In genomic region chr12:121142171-121142950, GRCh38 we compare ENCODE assay signal across 30 cellular contexts. TPM values are rescaled to one million over a fixed set of nuclear protein-coding genes. Genes with fewer than 3 reads are reported as not detected.
"Had no signal": no experiment of that assay in that cellular context is flagged by ENCODE, and none has a peak within 500 bp of the region (broad histone marks: within the 10 kb centered on the region; RNA-seq: fewer than 3 reads in every experiment).

No MANE protein-coding gene starts in this region.

- H3K4me3 Mint-ChIP-seq: activated B cell treated with CpG ODN at 0.5 μM for 24 hours; activated CD4-positive, alpha-beta memory T cell treated with anti-CD3 and anti-CD28 coated beads for 36 hours; activated naive CD8-positive, alpha-beta T cell treated with anti-CD3 and anti-CD28 coated beads for 36 hours; activated T-cell treated with anti-CD3 and anti-CD28 coated beads, Interleukin-2, amount 50 U/mL, for 4 hours; effector memory CD8-positive, alpha-beta T cell; stimulated activated naive CD8-positive, alpha-beta T cell treated with anti-CD3 and anti-CD28 coated beads, Interleukin-15, Interleukin-2, amounts not matched to agents 100 ng/mL and 50 ng/mL, for 24 hours; T-helper 2 cell treated with Interferon-gamma antibody and Interleukin-4, amounts not matched to agents 5 μg/mL and 100 μg/mL, for 36 hours; type B pancreatic cell had no signal

- H3K4me3 ChIP-seq: coronary artery, gastroesophageal sphincter, hepatocyte, mucosa of descending colon, pancreas, prostate gland, uterus had no signal

- H3K9me3 ChIP-seq: gastroesophageal sphincter, mucosa of descending colon, pancreas, prostate gland, uterus had no signal

- ATAC-seq: activated T-cell treated with anti-CD3 and anti-CD28 coated beads, Interleukin-2, amount 50 U/mL, for 4 hours; effector memory CD8-positive, alpha-beta T cell; gastroesophageal sphincter; left cardiac atrium; left ventricle myocardium superior; mucosa of descending colon; pancreas; SK-N-SH treated with all-trans-retinoic acid at 6 μM for 48 hours had no signal

- H2AFZ ChIP-seq: hepatocyte had no signal

- H3K27ac ChIP-seq: brain microvascular endothelial cell, coronary artery, gastroesophageal sphincter, hepatocyte, pancreas, prostate gland, uterus had no signal

- H3K27me3 ChIP-seq: brain microvascular endothelial cell, gastroesophageal sphincter, hepatocyte, pancreas, uterus had no signal

- FAIRE-seq: astrocyte, keratinocyte, pancreas had no signal

- H3K4me1 ChIP-seq: gastroesophageal sphincter, prostate gland, uterus had no signal

- H3K27me3 Mint-ChIP-seq: activated B cell treated with CpG ODN at 0.5 μM for 24 hours; activated CD4-positive, alpha-beta memory T cell treated with anti-CD3 and anti-CD28 coated beads for 36 hours; activated naive CD8-positive, alpha-beta T cell treated with anti-CD3 and anti-CD28 coated beads for 36 hours; effector memory CD8-positive, alpha-beta T cell; stimulated activated naive CD8-positive, alpha-beta T cell treated with anti-CD3 and anti-CD28 coated beads, Interleukin-15, Interleukin-2, amounts not matched to agents 100 ng/mL and 50 ng/mL, for 24 hours had no signal

- H3K9me3 Mint-ChIP-seq: activated B cell treated with CpG ODN at 0.5 μM for 24 hours; activated CD4-positive, alpha-beta memory T cell treated with anti-CD3 and anti-CD28 coated beads for 36 hours; activated naive CD8-positive, alpha-beta T cell treated with anti-CD3 and anti-CD28 coated beads for 36 hours; activated T-cell treated with anti-CD3 and anti-CD28 coated beads, Interleukin-2, amount 50 U/mL, for 4 hours; effector memory CD8-positive, alpha-beta T cell; stimulated activated naive CD8-positive, alpha-beta T cell treated with anti-CD3 and anti-CD28 coated beads, Interleukin-15, Interleukin-2, amounts not matched to agents 100 ng/mL and 50 ng/mL, for 24 hours; type B pancreatic cell had no signal

- H3K36me3 ChIP-seq: brain microvascular endothelial cell, pancreas, prostate gland, uterus had no signal

- H3K79me2 ChIP-seq: hepatocyte had no signal

- H3K36me3 Mint-ChIP-seq: type B pancreatic cell had no signal

- DNase-seq: activated B cell treated with CpG ODN at 0.5 μM for 24 hours; activated CD4-positive, alpha-beta memory T cell treated with anti-CD3 and anti-CD28 coated beads for 36 hours; activated naive CD4-positive, alpha-beta T cell; activated naive CD8-positive, alpha-beta T cell treated with anti-CD3 and anti-CD28 coated beads for 36 hours; activated T-cell treated with anti-CD3 and anti-CD28 coated beads, Interleukin-2, amount 50 U/mL, for 4 hours; amniotic stem cell; brain microvascular endothelial cell; effector memory CD8-positive, alpha-beta T cell; erythroblast; left cardiac atrium; left ventricle myocardium superior; mucosa of descending colon; nucleus accumbens; pancreas; retina; stimulated activated CD4-positive, alpha-beta T cell treated with anti-CD3 and anti-CD28 coated beads, Interleukin-15, amount 100 ng/mL, for 24 hours; stimulated activated CD4-positive, alpha-beta T cell treated with anti-CD3 and anti-CD28 coated beads, Interleukin-2, amount 100 ng/mL, for 24 hours; substantia nigra; uterus had no signal

- H3K4me2 ChIP-seq: hepatocyte had no signal

- H3K27ac Mint-ChIP-seq: activated CD4-positive, alpha-beta memory T cell treated with anti-CD3 and anti-CD28 coated beads for 36 hours; T-helper 2 cell treated with Interferon-gamma antibody and Interleukin-4, amounts not matched to agents 5 μg/mL and 100 μg/mL, for 36 hours; type B pancreatic cell had no signal

RNA-seq across cellular contexts. Expression of gene P2RX7, which starts 9.7 kb away (rescaled TPM):
- polyA plus RNA-seq: neural cell had no signal
